ENCODE assay signal across 14 cellular contexts in genomic region chr2:182586426-182586825, GRCh38.
A peak's percentile ranks its signal among the peaks of the same experiment; 100 is the strongest.
DNase-seq lines count a peak whose midpoint lies in the region; ATAC-seq and TF ChIP-seq lines count a peak whose summit lies in the region.
"Had no signal": no experiment of that assay in that cellular context is flagged by ENCODE, and none has a peak within 500 bp of the region (broad histone marks: within the 10 kb centered on the region; RNA-seq: fewer than 3 reads in every experiment).

No MANE protein-coding gene starts in this region.

- H3K36me3 ChIP-seq in HCT116 (ENCODE audit: control insufficient read depth in 1 of 2, insufficient read depth in 2 of 2, low read length in 2 of 2) (no peaks in the 10 kb centered on the region), neuronal stem cell (replicated peaks in 1 of 2; ENCODE audit: control insufficient read depth in 2 of 2, insufficient read depth in 2 of 2, low read length in 2 of 2) (no peaks in the 10 kb centered on the region), uterus (no peaks in the 10 kb centered on the region)
- H3K36me3 ChIP-seq: right atrium auricular region had no signal

- no peak overlapping the region for H2BK120ac ChIP-seq in neuronal stem cell (ENCODE audit: low read depth, low read length)

- POLR2A ChIA-PET in HCT116 (lab: Charles Lee): no interaction called here

- TF ChIP-seq RAD21 in HCT116 (IDR thresholded peaks at IDR 0.05; ENCODE audit: low read depth): no peak

- RAD21 ChIA-PET in HCT116 (lab: Charles Lee; ENCODE audit: low non-redundant PET in 1 of 2, low total read pairs in 2 of 2, uncharacterized antibody in 2 of 2, unreplicated experiment in 2 of 2): no interaction called here

- no TSS peak for BruUV-seq in HCT116 (replicated peaks; lab: Mats Ljungman, UMichigan)

- no peak overlapping the region for H2BK12ac ChIP-seq in neuronal stem cell (ENCODE audit: low read length)

- H3K9me3 ChIP-seq in HCT116 (ENCODE audit: control insufficient read depth in 1 of 2, insufficient read depth in 1 of 2, low read depth in 1 of 2, low read length in 2 of 2) (no peaks in the 10 kb centered on the region), neuronal stem cell (replicated peaks in 1 of 2; ENCODE audit: control insufficient read depth in 2 of 2, insufficient read depth in 1 of 2, low read depth in 1 of 2, low read length in 2 of 2) (no peaks in the 10 kb centered on the region), uterus (no peaks in the 10 kb centered on the region)
- H3K9me3 ChIP-seq: right atrium auricular region had no signal

- no peak overlapping the region for H3K18ac ChIP-seq in neuronal stem cell (ENCODE audit: low read length)

- H3K4me1 ChIP-seq in HCT116 (ENCODE audit: control insufficient read depth in 1 of 2, insufficient read depth in 2 of 2, low read length in 2 of 2): no peaks in the 10 kb centered on the region
- peaks cover 0 to 4% of the 10 kb centered on the region in 2 donors for H3K4me1 ChIP-seq in neuronal stem cell (ENCODE audit: control insufficient read depth in 2 of 2, insufficient read depth in 1 of 2, low read depth in 1 of 2, low read length in 2 of 2)
- no peaks in the 10 kb centered on the region for H3K4me1 ChIP-seq in uterus
- H3K4me1 ChIP-seq: right atrium auricular region had no signal

- intact Hi-C loops in HCT116 (cut with micrococcal nuclease) (no loop called here), uterus (cut with DNase I; ENCODE audit: low total_unique reads) (no loop called here)

- H2BK15ac ChIP-seq in neuronal stem cell (ENCODE audit: low read length): no peak overlapping the region

- H3K27ac ChIP-seq in HCT116 (ENCODE audit: low read depth, low read length) (no peak overlapping the region), neuronal stem cell (replicated peaks; ENCODE audit: low read length) (no peak overlapping the region), uterus (no peak overlapping the region)
- H3K27ac ChIP-seq: right atrium auricular region, VCaP had no signal

- H3K79me2 ChIP-seq in HCT116 (ENCODE audit: insufficient read depth, low read length): no peaks in the 10 kb centered on the region

- H3K27me3 ChIP-seq in HCT116 (ENCODE audit: insufficient read depth, low read length) (no peaks in the 10 kb centered on the region), neuronal stem cell (ENCODE audit: control insufficient read depth in 3 of 3, insufficient read depth in 3 of 3, low read depth in 1 of 3, low read length in 3 of 3) (no peaks in the 10 kb centered on the region), uterus (no peaks in the 10 kb centered on the region)
- H3K27me3 ChIP-seq: right atrium auricular region had no signal

- H2AFZ ChIP-seq in HCT116 (ENCODE audit: low read depth, low read length, poor library complexity, severe bottlenecking) (peak overlapping the region; percentile 16), neuronal stem cell (ENCODE audit: low read length) (peak overlapping the region; percentile 11)

- TF ChIP-seq POLR2A in HCT116 (IDR thresholded peaks at IDR 0.05; ENCODE audit: borderline replicate concordance, extremely low read depth, insufficient read depth, insufficient read length) (no peak), uterus (IDR thresholded peaks at IDR 0.05) (no peak)

- H4K20me1 ChIP-seq in HCT116 (ENCODE audit: insufficient read depth): no peaks in the 10 kb centered on the region

- no peak overlapping the region for H2BK5ac ChIP-seq in neuronal stem cell (ENCODE audit: low read length)

- WGBS in neuronal stem cell (ENCODE audit: extremely low coverage in 2 of 2, insufficient read length in 2 of 2, insufficient replicate concordance in 1 of 2), 2 donors: no CpG with 5 or more reads among the region's 2 CpGs

- no peak overlapping the region for H3K14ac ChIP-seq in neuronal stem cell (ENCODE audit: low read length)

- H4K91ac ChIP-seq in neuronal stem cell (ENCODE audit: low read depth, low read length, poor library complexity): no peak overlapping the region

- no peak overlapping the region for H3K9ac ChIP-seq in HCT116 (ENCODE audit: low read length)
- no peak overlapping the region for H3K9ac ChIP-seq in neuronal stem cell (ENCODE audit: low read depth, low read length, poor library complexity)

- no peaks in the 10 kb centered on the region for H3K79me1 ChIP-seq in neuronal stem cell (ENCODE audit: low read depth, low read length)

- TF ChIP-seq CTCF in HCT116 (IDR thresholded peaks at IDR 0.05 in 2 of 3, conservative IDR thresholded peaks at IDR 0.05 in 1 of 3; ENCODE audit: borderline replicate concordance in 1 of 3, insufficient read depth in 1 of 3, low read depth in 2 of 3, low read length in 2 of 3): peak in 2 of 3 experiments; percentile 12 to 29; a peak in 3 of 6 replicates
- 0 out of 2 replicates have a peak, but pooled peaks have one; percentile 21 for TF ChIP-seq CTCF in LNCAP (IDR thresholded peaks at IDR 0.05)
- TF ChIP-seq CTCF in uterus (IDR thresholded peaks at IDR 0.05): no peak

- CTCF ChIA-PET in HCT116 (lab: Charles Lee): no interaction called here

- no peaks in the 10 kb centered on the region for H3K9me2 ChIP-seq in HCT116 (ENCODE audit: insufficient read depth)

- peak in 2 of 3 experiments; percentile 62 to 90 for DNase-seq in NCI-H1417 (lab: John Stamatoyannopoulos, UW)
- DNase-seq in NCI-H1417 treated with DMSO at 0.1 percent for 48 hours (lab: John Stamatoyannopoulos, UW): no peak
- no peak for DNase-seq in HCT116 (ENCODE audit: low read depth, low spot score)
- no peak for DNase-seq in neuronal stem cell (ENCODE audit: low spot score)
- no peak for DNase-seq in T-helper 1 cell
- DNase-seq in activated CD4-positive, alpha-beta T cell treated with anti-CD3 and anti-CD28 coated beads for 48 hours: no peak
- no peak for DNase-seq in uterus
- DNase-seq: activated T-cell treated with anti-CD3 and anti-CD28 coated beads, Interleukin-2, amount 50 U/mL, for 1 hour; foreskin fibroblast; Karpas-422 had no signal

- peak; percentile 62; the same call in 1 of the 2 replicates for ATAC-seq in HCT116
- ATAC-seq: Right ventricle myocardium inferior had no signal

- no peak overlapping the region for H3K23ac ChIP-seq in neuronal stem cell (ENCODE audit: low read depth, low read length, poor library complexity)

- H3K4ac ChIP-seq in neuronal stem cell (ENCODE audit: low read length): no peak overlapping the region

- no peak overlapping the region for H3K4me2 ChIP-seq in HCT116 (ENCODE audit: low read length)
- no peak overlapping the region for H3K4me2 ChIP-seq in neuronal stem cell (ENCODE audit: insufficient read depth, low read length, poor library complexity, severe bottlenecking)

- H4K8ac ChIP-seq in neuronal stem cell (ENCODE audit: low read depth, low read length): no peak overlapping the region

- no peak overlapping the region for H2AK5ac ChIP-seq in neuronal stem cell (ENCODE audit: low read depth, low read length)

- H3K4me3 ChIP-seq in HCT116 (replicated peaks in 1 of 2; ENCODE audit: low read depth in 1 of 2, low read length in 2 of 2) (no peak overlapping the region), neuronal stem cell (ENCODE audit: low read length in 2 of 2) (no peak overlapping the region), uterus (no peak overlapping the region)
- H3K4me3 ChIP-seq: right atrium auricular region had no signal

TF ChIP-seq in HCT116, 20 proteins besides CTCF, POLR2A, EP300 and RAD21:
- TF ChIP-seq FOSL1 (IDR thresholded peaks at IDR 0.05; ENCODE audit: low read depth) (no peak), CEBPB (IDR thresholded peaks at IDR 0.05; ENCODE audit: low read depth) (no peak), ATF3 (IDR thresholded peaks at IDR 0.05) (no peak), JUND (IDR thresholded peaks at IDR 0.05) (no peak), EZH2phosphoT487 (IDR thresholded peaks at IDR 0.05; ENCODE audit: borderline replicate concordance) (no peak), SIN3A (IDR thresholded peaks at IDR 0.05; ENCODE audit: low read depth) (no peak), ELF1 (IDR thresholded peaks at IDR 0.05; ENCODE audit: borderline replicate concordance, low read depth) (no peak), YY1 (IDR thresholded peaks at IDR 0.05; ENCODE audit: extremely low read depth, insufficient replicate concordance, low read depth, low read length) (no peak), TCF7L2 (IDR thresholded peaks at IDR 0.05; ENCODE audit: borderline replicate concordance, extremely low read depth, insufficient read depth, insufficient read length) (no peak), ZFX (IDR thresholded peaks at IDR 0.05) (no peak), CBX3 (IDR thresholded peaks at IDR 0.05; ENCODE audit: low read depth) (no peak), SP1 (IDR thresholded peaks at IDR 0.05; ENCODE audit: low read depth) (no peak), EGR1 (IDR thresholded peaks at IDR 0.05; ENCODE audit: low read depth) (no peak), REST (IDR thresholded peaks at IDR 0.05; ENCODE audit: low read depth) (no peak), POLR2AphosphoS5 (IDR thresholded peaks at IDR 0.05; ENCODE audit: low read depth, low read length) (no peak)

Comparison
In these comparisons a context has a peak if more than half of its experiments do, and no peak if none do; other contexts are left out.
1. DNase-seq: peak in NCI-H1417 (2 of 3); none in NCI-H1417 treated with DMSO at 0.1 percent for 48 hours (single experiment), HCT116 (single experiment), neuronal stem cell (single experiment), T-helper 1 cell (0 of 5), activated CD4-positive, alpha-beta T cell treated with anti-CD3 and anti-CD28 coated beads for 48 hours (single experiment) and uterus (0 of 2).
2. CTCF ChIP-seq: peak in HCT116 (2 of 3) and LNCAP (single experiment); none in uterus (0 of 4).